18 cellular contexts compared by ENCODE assay signal in genomic region chr7:151387161-151388006, GRCh38. TPM values are rescaled to one million over a fixed set of nuclear protein-coding genes. Genes with fewer than 3 reads are reported as not detected.
DNase-seq lines count a peak whose midpoint lies in the region; ATAC-seq and TF ChIP-seq lines count a peak whose summit lies in the region.
"Had no signal": no experiment of that assay in that cellular context is flagged by ENCODE, and none has a peak within 500 bp of the region (broad histone marks: within the 10 kb centered on the region; RNA-seq: fewer than 3 reads in every experiment).

No MANE protein-coding gene starts in this region.

- H3K36me3 ChIP-seq in neuronal stem cell (replicated peaks in 1 of 2; ENCODE audit: control insufficient read depth in 2 of 2, insufficient read depth in 2 of 2, low read length in 2 of 2) (peaks cover 6 to 9% of the 10 kb centered on the region in 2 donors), upper lobe of right lung (no peaks in the 10 kb centered on the region)

- no peaks in the 10 kb centered on the region for H3K79me1 ChIP-seq in neuronal stem cell (ENCODE audit: low read depth, low read length)

- no peak for ATAC-seq in upper lobe of right lung
- ATAC-seq: CD8-positive, alpha-beta T cell; K562; Panc1; Right ventricle myocardium inferior had no signal

- H3K9me3 Mint-ChIP-seq in chondrocyte (ENCODE audit: low read depth) (no peaks in the 10 kb centered on the region), nephron progenitor cell (peaks cover 3% of the 10 kb centered on the region)
- H3K9me3 Mint-ChIP-seq: CD8-positive, alpha-beta T cell had no signal

- no peak for TF ChIP-seq CTCF in chondrocyte (IDR thresholded peaks at IDR 0.05)
- TF ChIP-seq CTCF in upper lobe of right lung (IDR thresholded peaks at IDR 0.05), result no peak
- no peak for TF ChIP-seq CTCF in GM10248 (IDR thresholded peaks at IDR 0.05; ENCODE audit: control extremely low read depth, extremely low read depth, low read depth, missing control alignments)
- TF ChIP-seq CTCF in nephron progenitor cell (IDR thresholded peaks at IDR 0.05), result no peak

- H3K27me3 ChIP-seq in neuronal stem cell (ENCODE audit: control insufficient read depth in 3 of 3, insufficient read depth in 3 of 3, low read depth in 1 of 3, low read length in 3 of 3) (peaks cover 0 to 6% (median 2%) of the 10 kb centered on the region in 3 experiments), upper lobe of right lung (peaks cover 13% of the 10 kb centered on the region)

- H4K91ac ChIP-seq in neuronal stem cell (ENCODE audit: low read depth, low read length, poor library complexity), result no peak overlapping the region

- no peaks in the 10 kb centered on the region for H3K9me3 ChIP-seq in neuronal stem cell (replicated peaks in 1 of 2; ENCODE audit: control insufficient read depth in 2 of 2, insufficient read depth in 1 of 2, low read depth in 1 of 2, low read length in 2 of 2)
- H3K9me3 ChIP-seq in upper lobe of right lung, result no peaks in the 10 kb centered on the region

- peak overlapping the region; percentile 34 for H3K9ac ChIP-seq in neuronal stem cell (ENCODE audit: low read depth, low read length, poor library complexity)
- H3K9ac ChIP-seq: GM23248 had no signal

- H3K14ac ChIP-seq in neuronal stem cell (ENCODE audit: low read length), result peak overlapping the region; percentile 67

- H4K8ac ChIP-seq in neuronal stem cell (ENCODE audit: low read depth, low read length), result peak overlapping the region; percentile 54

- peak overlapping the region; percentile 84 for H3K18ac ChIP-seq in neuronal stem cell (ENCODE audit: low read length)

- no peak overlapping the region for H2BK12ac ChIP-seq in neuronal stem cell (ENCODE audit: low read length)

- no peak overlapping the region for H3K4ac ChIP-seq in neuronal stem cell (ENCODE audit: low read length)

- H3K27ac ChIP-seq in neuronal stem cell (replicated peaks; ENCODE audit: low read length), result no peak overlapping the region
- H3K27ac ChIP-seq in upper lobe of right lung, result no peak overlapping the region
- H3K27ac ChIP-seq: 22Rv1, GM23248 had no signal

- H3K36me3 Mint-ChIP-seq in chondrocyte (ENCODE audit: low read depth), result no peaks in the 10 kb centered on the region
- H3K36me3 Mint-ChIP-seq in nephron progenitor cell (ENCODE audit: low read depth), result peaks cover 51% of the 10 kb centered on the region
- H3K36me3 Mint-ChIP-seq: CD8-positive, alpha-beta T cell had no signal

- H2AK5ac ChIP-seq in neuronal stem cell (ENCODE audit: low read depth, low read length), result no peak overlapping the region

- H3K27ac Mint-ChIP-seq in chondrocyte (ENCODE audit: unreplicated experiment), result no peak overlapping the region
- H3K27ac Mint-ChIP-seq in nephron progenitor cell, result no peak overlapping the region

- WGBS in neuronal stem cell (ENCODE audit: extremely low coverage in 2 of 2, insufficient read length in 2 of 2, insufficient replicate concordance in 1 of 2), 2 donors, result no CpG with 5 or more reads among the region's 24 CpGs

- peaks cover 35% of the 10 kb centered on the region for H3K27me3 Mint-ChIP-seq in chondrocyte (ENCODE audit: low read depth)
- peaks cover 31% of the 10 kb centered on the region for H3K27me3 Mint-ChIP-seq in nephron progenitor cell (ENCODE audit: low read depth, poor library complexity)

- H2BK15ac ChIP-seq in neuronal stem cell (ENCODE audit: low read length), result no peak overlapping the region

- intact Hi-C loops in upper lobe of right lung (cut with DNase I), result no loop called here

- no peak overlapping the region for H2BK5ac ChIP-seq in neuronal stem cell (ENCODE audit: low read length)

- H3K4me2 ChIP-seq in neuronal stem cell (ENCODE audit: insufficient read depth, low read length, poor library complexity, severe bottlenecking), result no peak overlapping the region

- no peak overlapping the region for H2AFZ ChIP-seq in neuronal stem cell (ENCODE audit: low read length)
- H2AFZ ChIP-seq: GM23248 had no signal

- H3K23ac ChIP-seq in neuronal stem cell (ENCODE audit: low read depth, low read length, poor library complexity), result peak overlapping the region; percentile 6

- H2BK120ac ChIP-seq in neuronal stem cell (ENCODE audit: low read depth, low read length), result no peak overlapping the region

- POLR2A ChIA-PET in GM10248 (lab: Yijun Ruan, JAX), result no interaction called here

- no peaks in the 10 kb centered on the region for H3K4me1 ChIP-seq in neuronal stem cell (ENCODE audit: control insufficient read depth in 2 of 2, insufficient read depth in 1 of 2, low read depth in 1 of 2, low read length in 2 of 2)
- no peaks in the 10 kb centered on the region for H3K4me1 ChIP-seq in upper lobe of right lung

- H3K4me1 Mint-ChIP-seq in chondrocyte (ENCODE audit: low read depth) (peaks cover under 1% of the 10 kb centered on the region), nephron progenitor cell (peaks cover 31% of the 10 kb centered on the region)

- DNase-seq in NCI-H146 (lab: John Stamatoyannopoulos, UW) (peak; percentile 12), NCI-H146 treated with DMSO at 0.1 percent for 48 hours (lab: John Stamatoyannopoulos, UW; ENCODE audit: unreplicated experiment) (no peak), chondrocyte (ENCODE audit: low spot score) (peak; percentile 80), neuronal stem cell (ENCODE audit: low spot score) (no peak), upper lobe of right lung (peak; percentile 60), SHP77 treated with DMSO at 0.1 percent for 48 hours (lab: John Stamatoyannopoulos, UW) (no peak), GM10248 (ENCODE audit: extremely low spot score) (no peak), nephron progenitor cell (no peak)
- DNase-seq: CD8-positive, alpha-beta T cell; GM23248; MV-4-11; NCI-H1417 treated with DMSO at 0.1 percent for 48 hours; NCI-H2029 treated with DMSO at 0.1 percent for 48 hours had no signal

- CTCF ChIA-PET in GM10248 (lab: Yijun Ruan, JAX), result no interaction called here

- no peak overlapping the region for H3K4me3 Mint-ChIP-seq in chondrocyte (ENCODE audit: unreplicated experiment)
- H3K4me3 Mint-ChIP-seq in nephron progenitor cell, result no peak overlapping the region
- H3K4me3 Mint-ChIP-seq: CD8-positive, alpha-beta T cell had no signal

- H3K4me3 ChIP-seq in neuronal stem cell (ENCODE audit: low read length in 2 of 2) (no peak overlapping the region), upper lobe of right lung (no peak overlapping the region)
- H3K4me3 ChIP-seq: GM23248, K562 had no signal

RNA-seq across cellular contexts. Expression of gene WDR86, which starts 22.5 kb away (rescaled TPM):
- total RNA-seq in chondrocyte (not detected in 3 replicates), upper lobe of right lung (1.3 TPM)
- 20.7 TPM for polyA plus RNA-seq in neuronal stem cell (2013, experiment 1 of 2)
- 20.8 TPM for polyA plus RNA-seq in neuronal stem cell (2013, experiment 2 of 2)
- total RNA-seq: GM23248, K562, NCI-H460 had no signal
- polyA plus RNA-seq: GM23248 had no signal

RNA-seq across cellular contexts. Expression of gene NUB1, which starts 45.8 kb away (rescaled TPM):
- 47.3 to 61.7 TPM (median 50.3 TPM) in 3 replicates for total RNA-seq in chondrocyte
- 74.1 TPM for polyA plus RNA-seq in neuronal stem cell (2013, experiment 1 of 2)
- 73.2 TPM for polyA plus RNA-seq in neuronal stem cell (2013, experiment 2 of 2)
- 55.2 TPM for total RNA-seq in upper lobe of right lung

RNA-seq across cellular contexts. Expression of gene CRYGN, which starts 52.6 kb away (rescaled TPM):
- total RNA-seq in chondrocyte (not detected in 3 replicates), upper lobe of right lung (not detected)
- 0.24 TPM for polyA plus RNA-seq in neuronal stem cell (2013, experiment 1 of 2)
- polyA plus RNA-seq in neuronal stem cell (2013, experiment 2 of 2), result 0.26 TPM
- total RNA-seq: CD8-positive, alpha-beta T cell; GM23248; K562; Right ventricle myocardium inferior had no signal
- polyA plus RNA-seq: GM23248, K562 had no signal

Comparison
In these comparisons a context has a peak if more than half of its experiments do, and no peak if none do; other contexts are left out.
1. DNase-seq: peak in NCI-H146 (single experiment), chondrocyte (single experiment) and upper lobe of right lung (single experiment); none in NCI-H146 treated with DMSO at 0.1 percent for 48 hours (single experiment), neuronal stem cell (single experiment), SHP77 treated with DMSO at 0.1 percent for 48 hours (single experiment), GM10248 (single experiment) and nephron progenitor cell (single experiment).